In genomic region chr2:1854747-1855146, GRCh38 we compare ENCODE assay signal across 8 cellular contexts.
DNase-seq lines count a peak whose midpoint lies in the region; ATAC-seq, FAIRE-seq and TF ChIP-seq lines count a peak whose summit lies in the region.

No MANE protein-coding gene starts in this region.

- H3K4me1 ChIP-seq in DND-41 (ENCODE audit: insufficient read depth, low read length) (no peaks in the 10 kb centered on the region), mammary epithelial cell (ENCODE audit: insufficient read depth, low read length) (no peaks in the 10 kb centered on the region), upper lobe of right lung (no peaks in the 10 kb centered on the region)

- H4K20me1 ChIP-seq in DND-41 (ENCODE audit: insufficient read depth, low read length) (no peaks in the 10 kb centered on the region), mammary epithelial cell (ENCODE audit: insufficient read depth, low read length) (no peaks in the 10 kb centered on the region)

- 29% methylated on average over 8 of the region's 14 CpGs for WGBS in mammary epithelial cell (ENCODE audit: low coverage, missing lambda C conversion rate)

- H3K4me3 ChIP-seq in DND-41 (ENCODE audit: low read depth in 1 of 2, low read length in 2 of 2) (no peak overlapping the region), mammary epithelial cell (replicated peaks in 1 of 3; ENCODE audit: insufficient read depth in 1 of 3, low read depth in 2 of 3, low read length in 3 of 3) (no peak overlapping the region), kidney epithelial cell (ENCODE audit: low read depth, low read length) (no peak overlapping the region), upper lobe of right lung (no peak overlapping the region)

- FAIRE-seq in H54 (lab: Jason Lieb, UNC), result no peak

- H3K9me3 ChIP-seq in DND-41 (ENCODE audit: insufficient read depth, low read length, severe bottlenecking) (no peaks in the 10 kb centered on the region), mammary epithelial cell (replicated peaks; ENCODE audit: insufficient read depth, low read length) (no peaks in the 10 kb centered on the region), upper lobe of right lung (no peaks in the 10 kb centered on the region)

- H3K27me3 ChIP-seq in DND-41 (ENCODE audit: insufficient read depth, low read length, poor library complexity), result peaks cover 30% of the 10 kb centered on the region
- no peaks in the 10 kb centered on the region for H3K27me3 ChIP-seq in mammary epithelial cell (ENCODE audit: insufficient read depth, low read length)
- H3K27me3 ChIP-seq in kidney epithelial cell (ENCODE audit: control insufficient read depth, insufficient read depth, low read length), result peaks cover 11% of the 10 kb centered on the region
- peaks cover 32% of the 10 kb centered on the region for H3K27me3 ChIP-seq in upper lobe of right lung

- in situ Hi-C loops in mammary epithelial cell (cut with MboI; ENCODE audit: low sequenced_read_pairs in 2 of 2), result no loop called here

- dilution Hi-C loops in mammary epithelial cell (cut with HindIII; ENCODE audit: low sequenced_read_pairs), result no loop called here

- no peak for DNase-seq in DND-41
- peak; percentile 80 to 83 for DNase-seq in NCI-H187 (lab: John Stamatoyannopoulos, UW)
- DNase-seq in mammary epithelial cell, result peak; percentile 6
- DNase-seq in kidney epithelial cell (ENCODE audit: low read depth), result no peak
- no peak for DNase-seq in upper lobe of right lung
- no peak for DNase-seq in H54 (ENCODE audit: insufficient read length, low spot score)

- no peaks in the 10 kb centered on the region for H3K36me3 ChIP-seq in DND-41 (ENCODE audit: insufficient read depth, low read length)
- no peaks in the 10 kb centered on the region for H3K36me3 ChIP-seq in mammary epithelial cell (ENCODE audit: insufficient read depth, low read length)
- no peaks in the 10 kb centered on the region for H3K36me3 ChIP-seq in kidney epithelial cell (ENCODE audit: control insufficient read depth, insufficient read depth, low read length)
- H3K36me3 ChIP-seq in upper lobe of right lung, result no peaks in the 10 kb centered on the region

- TF ChIP-seq CTCF in DND-41 (IDR thresholded peaks at IDR 0.05; ENCODE audit: borderline replicate concordance, extremely low read depth, low read length, poor library complexity, severe bottlenecking) (peak; percentile 50), mammary epithelial cell (conservative IDR thresholded peaks at IDR 0.05 in 1 of 2, IDR thresholded peaks at IDR 0.05 in 1 of 2; ENCODE audit: extremely low read depth in 1 of 2, insufficient read depth in 1 of 2, low read depth in 1 of 2, low read length in 2 of 2) (peak; percentile 6 to 31), kidney epithelial cell (IDR thresholded peaks at IDR 0.05; ENCODE audit: insufficient read depth, low read length, poor library complexity, severe bottlenecking) (peak; percentile 38), upper lobe of right lung (IDR thresholded peaks at IDR 0.05) (peak; percentile 34)

- CTCF ChIA-PET in mammary epithelial cell (lab: Charles Lee; ENCODE audit: low non-redundant PET), result no interaction called here

- intact Hi-C loops in mammary epithelial cell (cut with micrococcal nuclease) (no loop called here), upper lobe of right lung (cut with DNase I) (no loop called here)

- ATAC-seq in DND-41 (ENCODE audit: insufficient read depth, low read depth) (no peak), upper lobe of right lung (peak; percentile 48), GM21447 (IDR thresholded peaks at IDR 0.05; ENCODE audit: unreplicated experiment) (no peak), GM18867 (IDR thresholded peaks at IDR 0.05; ENCODE audit: unreplicated experiment) (no peak)

- BruUV-seq in mammary epithelial cell (replicated peaks; lab: Mats Ljungman, UMichigan), result no TSS peak

- H3K4me2 ChIP-seq in DND-41 (ENCODE audit: insufficient read depth, low read length) (no peak overlapping the region), mammary epithelial cell (ENCODE audit: insufficient read depth, low read depth, low read length) (no peak overlapping the region)

- H3K27ac ChIP-seq in DND-41 (ENCODE audit: low read length), result no peak overlapping the region
- no peak overlapping the region for H3K27ac ChIP-seq in mammary epithelial cell (ENCODE audit: insufficient read depth, low read depth, low read length)
- H3K27ac ChIP-seq in upper lobe of right lung, result no peak overlapping the region

- H3K79me2 ChIP-seq in DND-41 (ENCODE audit: insufficient read depth, low read length), result no peaks in the 10 kb centered on the region
- no peaks in the 10 kb centered on the region for H3K79me2 ChIP-seq in mammary epithelial cell (ENCODE audit: insufficient read depth, low read length)

- TF ChIP-seq POLR2A in H54 (IDR thresholded peaks at IDR 0.05; ENCODE audit: low read depth, low read length), result no peak

- H2AFZ ChIP-seq in DND-41 (ENCODE audit: low read depth, low read length) (no peak overlapping the region), mammary epithelial cell (ENCODE audit: low read depth, low read length) (no peak overlapping the region)

- H3K9ac ChIP-seq in DND-41 (ENCODE audit: low read depth, low read length), result no peak overlapping the region
- H3K9ac ChIP-seq in mammary epithelial cell (ENCODE audit: insufficient read depth, low read length), result no peak overlapping the region

Comparison
In these comparisons a context has a peak if more than half of its experiments do, and no peak if none do; other contexts are left out.
1. DNase-seq: peak in NCI-H187 (2 of 2) and mammary epithelial cell (single experiment); none in DND-41 (single experiment), kidney epithelial cell (single experiment), upper lobe of right lung (single experiment) and H54 (single experiment).
2. Peak in every context shown above with its lines, with median percentiles within 50 percentile points of each other: CTCF ChIP-seq.